ENCODE assay signal across 1 cellular context in the genomic region with DNA sequence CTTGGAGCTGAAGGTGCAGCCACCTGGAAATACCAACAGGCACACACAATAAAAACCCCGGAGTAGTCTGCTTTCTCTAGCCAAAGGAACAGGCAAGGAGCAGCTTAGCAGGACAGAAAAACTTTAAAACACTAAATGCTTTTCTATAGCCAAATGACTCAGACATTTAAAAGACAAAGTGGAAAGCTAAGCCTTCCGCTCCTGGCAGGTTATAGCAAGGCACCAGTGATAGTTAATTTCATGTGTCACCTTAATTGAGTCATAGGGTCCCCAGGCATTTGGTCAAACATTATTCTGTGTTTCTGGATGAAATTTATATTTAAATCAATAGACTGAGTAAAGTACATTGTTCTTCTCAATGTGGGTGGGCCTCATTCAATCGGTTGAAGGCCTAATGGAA.
TF ChIP-seq lines count a peak whose summit lies in the region.

No MANE protein-coding gene starts in this region.

TF ChIP-seq in GM23338, 12 proteins besides CTCF, POLR2A, EP300 and RAD21 (continued from another document):
- TF ChIP-seq, protein P1, sequence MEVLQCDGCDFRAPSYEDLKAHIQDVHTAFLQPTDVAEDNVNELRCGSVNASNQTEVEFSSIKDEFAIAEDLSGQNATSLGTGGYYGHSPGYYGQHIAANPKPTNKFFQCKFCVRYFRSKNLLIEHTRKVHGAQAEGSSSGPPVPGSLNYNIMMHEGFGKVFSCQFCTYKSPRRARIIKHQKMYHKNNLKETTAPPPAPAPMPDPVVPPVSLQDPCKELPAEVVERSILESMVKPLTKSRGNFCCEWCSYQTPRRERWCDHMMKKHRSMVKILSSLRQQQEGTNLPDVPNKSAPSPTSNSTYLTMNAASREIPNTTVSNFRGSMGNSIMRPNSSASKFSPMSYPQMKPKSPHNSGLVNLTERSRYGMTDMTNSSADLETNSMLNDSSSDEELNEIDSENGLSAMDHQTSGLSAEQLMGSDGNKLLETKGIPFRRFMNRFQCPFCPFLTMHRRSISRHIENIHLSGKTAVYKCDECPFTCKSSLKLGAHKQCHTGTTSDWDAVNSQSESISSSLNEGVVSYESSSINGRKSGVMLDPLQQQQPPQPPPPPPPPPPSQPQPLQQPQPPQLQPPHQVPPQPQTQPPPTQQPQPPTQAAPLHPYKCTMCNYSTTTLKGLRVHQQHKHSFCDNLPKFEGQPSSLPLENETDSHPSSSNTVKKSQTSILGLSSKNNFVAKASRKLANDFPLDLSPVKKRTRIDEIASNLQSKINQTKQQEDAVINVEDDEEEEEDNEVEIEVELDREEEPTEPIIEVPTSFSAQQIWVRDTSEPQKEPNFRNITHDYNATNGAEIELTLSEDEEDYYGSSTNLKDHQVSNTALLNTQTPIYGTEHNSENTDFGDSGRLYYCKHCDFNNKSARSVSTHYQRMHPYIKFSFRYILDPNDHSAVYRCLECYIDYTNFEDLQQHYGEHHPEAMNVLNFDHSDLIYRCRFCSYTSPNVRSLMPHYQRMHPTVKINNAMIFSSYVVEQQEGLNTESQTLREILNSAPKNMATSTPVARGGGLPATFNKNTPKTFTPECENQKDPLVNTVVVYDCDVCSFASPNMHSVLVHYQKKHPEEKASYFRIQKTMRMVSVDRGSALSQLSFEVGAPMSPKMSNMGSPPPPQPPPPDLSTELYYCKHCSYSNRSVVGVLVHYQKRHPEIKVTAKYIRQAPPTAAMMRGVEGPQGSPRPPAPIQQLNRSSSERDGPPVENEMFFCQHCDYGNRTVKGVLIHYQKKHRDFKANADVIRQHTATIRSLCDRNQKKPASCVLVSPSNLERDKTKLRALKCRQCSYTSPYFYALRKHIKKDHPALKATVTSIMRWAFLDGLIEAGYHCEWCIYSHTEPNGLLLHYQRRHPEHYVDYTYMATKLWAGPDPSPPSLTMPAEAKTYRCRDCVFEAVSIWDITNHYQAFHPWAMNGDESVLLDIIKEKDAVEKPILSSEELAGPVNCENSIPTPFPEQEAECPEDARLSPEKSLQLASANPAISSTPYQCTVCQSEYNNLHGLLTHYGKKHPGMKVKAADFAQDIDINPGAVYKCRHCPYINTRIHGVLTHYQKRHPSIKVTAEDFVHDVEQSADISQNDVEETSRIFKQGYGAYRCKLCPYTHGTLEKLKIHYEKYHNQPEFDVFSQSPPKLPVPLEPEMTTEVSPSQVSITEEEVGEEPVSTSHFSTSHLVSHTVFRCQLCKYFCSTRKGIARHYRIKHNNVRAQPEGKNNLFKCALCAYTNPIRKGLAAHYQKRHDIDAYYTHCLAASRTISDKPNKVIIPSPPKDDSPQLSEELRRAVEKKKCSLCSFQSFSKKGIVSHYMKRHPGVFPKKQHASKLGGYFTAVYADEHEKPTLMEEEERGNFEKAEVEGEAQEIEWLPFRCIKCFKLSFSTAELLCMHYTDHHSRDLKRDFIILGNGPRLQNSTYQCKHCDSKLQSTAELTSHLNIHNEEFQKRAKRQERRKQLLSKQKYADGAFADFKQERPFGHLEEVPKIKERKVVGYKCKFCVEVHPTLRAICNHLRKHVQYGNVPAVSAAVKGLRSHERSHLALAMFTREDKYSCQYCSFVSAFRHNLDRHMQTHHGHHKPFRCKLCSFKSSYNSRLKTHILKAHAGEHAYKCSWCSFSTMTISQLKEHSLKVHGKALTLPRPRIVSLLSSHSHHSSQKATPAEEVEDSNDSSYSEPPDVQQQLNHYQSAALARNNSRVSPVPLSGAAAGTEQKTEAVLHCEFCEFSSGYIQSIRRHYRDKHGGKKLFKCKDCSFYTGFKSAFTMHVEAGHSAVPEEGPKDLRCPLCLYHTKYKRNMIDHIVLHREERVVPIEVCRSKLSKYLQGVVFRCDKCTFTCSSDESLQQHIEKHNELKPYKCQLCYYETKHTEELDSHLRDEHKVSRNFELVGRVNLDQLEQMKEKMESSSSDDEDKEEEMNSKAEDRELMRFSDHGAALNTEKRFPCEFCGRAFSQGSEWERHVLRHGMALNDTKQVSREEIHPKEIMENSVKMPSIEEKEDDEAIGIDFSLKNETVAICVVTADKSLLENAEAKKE (CRISPR knock-in tag; IDR thresholded peaks at IDR 0.05) = no peak
- TF ChIP-seq ZNF331 (CRISPR knock-in tag; IDR thresholded peaks at IDR 0.05; ENCODE audit: low read depth) (no peak), STAT1 (IDR thresholded peaks at IDR 0.05; ENCODE audit: unreplicated experiment) (no peak), NANOG (IDR thresholded peaks at IDR 0.05; ENCODE audit: borderline replicate concordance) (no peak), ZNF114 (CRISPR knock-in tag; IDR thresholded peaks at IDR 0.05) (no peak)
